Comparison of ENCODE assay signal across 21 cellular contexts in the genomic region with DNA sequence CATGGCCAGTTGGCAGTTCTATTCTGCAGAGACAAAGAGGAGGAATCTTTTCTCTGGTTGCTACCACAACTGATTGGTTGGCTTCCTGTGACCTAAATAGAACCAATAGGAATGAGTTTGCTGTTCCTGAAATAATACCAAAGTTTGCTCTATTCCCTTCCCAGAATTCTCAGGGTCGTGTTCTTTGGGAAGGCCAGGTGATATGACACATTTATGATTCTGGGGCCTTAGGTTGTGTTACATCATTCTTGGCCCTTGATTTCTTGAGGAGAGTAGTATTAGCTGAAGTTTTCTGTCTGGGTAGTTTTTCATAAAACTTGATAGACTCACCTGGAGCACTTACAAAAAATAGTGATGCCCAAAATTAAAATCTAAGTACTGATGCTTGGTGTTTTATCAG.
"Had no signal": no experiment of that assay in that cellular context is flagged by ENCODE, and none has a peak within 500 bp of the region (broad histone marks: within the 10 kb centered on the region; RNA-seq: fewer than 3 reads in every experiment).

No MANE protein-coding gene starts in this region.

- H3K36me3 ChIP-seq: left lung, right lobe of liver, vagina had no signal

- H3K27ac ChIP-seq: foreskin keratinocyte, left lung, parathyroid adenoma, right lobe of liver, testis, vagina, WERI-Rb-1 had no signal

- H3K9me3 Mint-ChIP-seq: activated CD4-positive, alpha-beta T cell treated with anti-CD3 and anti-CD28 coated beads, Interleukin-2, amount 10 ng/mL, durations not matched to agents 7 days and 5 days; activated T-helper 2 cell treated with anti-CD3 and anti-CD28 coated beads, Interferon-gamma antibody, Interleukin-2, Interleukin-4, amounts not matched to agents 10 μg/mL and 5 μg/mL and 100 μg/mL, durations not matched to agents 14 hours and 24 hours and 36 hours; stimulated activated naive B cell treated with anti-CD40 and anti-IgM and Interleukin-4, amounts not matched to agents 10 μg/mL and 1 μg/mL and 100 μg/mL, for 72 hours; type B pancreatic cell had no signal

- ATAC-seq: foreskin keratinocyte, left lung, right lobe of liver had no signal

- H3K4me3 Mint-ChIP-seq: activated CD4-positive, alpha-beta T cell treated with anti-CD3 and anti-CD28 coated beads, Interleukin-2, amount 10 ng/mL, durations not matched to agents 7 days and 5 days; activated CD8-positive, alpha-beta T cell treated with anti-CD3 and anti-CD28 coated beads, Interleukin-2, amount 10 ng/mL, durations not matched to agents 7 days and 5 days; stimulated activated naive B cell treated with anti-CD40 and anti-IgM and Interleukin-4, amounts not matched to agents 10 μg/mL and 1 μg/mL and 100 μg/mL, for 72 hours; type B pancreatic cell had no signal

- DNase-seq: activated CD4-positive, alpha-beta T cell treated with anti-CD3 and anti-CD28 coated beads, Interleukin-2, amount 10 ng/mL, durations not matched to agents 7 days and 5 days; activated CD4-positive, CD25-positive, alpha-beta regulatory T cell treated with anti-CD3 and anti-CD28 coated beads, Interleukin-2, amount 50 U/mL, for 72 hours; activated CD8-positive, alpha-beta T cell treated with anti-CD3 and anti-CD28 coated beads, Interleukin-2, amount 10 ng/mL, durations not matched to agents 7 days and 5 days; activated naive CD4-positive, alpha-beta T cell treated with Interleukin-2 at 50 U/mL for 16 hours; aorta; central memory CD4-positive, alpha-beta T cell; dermis blood vessel endothelial cell; effector CD8-positive, alpha-beta T cell; erythroblast; foreskin keratinocyte; left lung; nucleus accumbens; right lobe of liver; small intestine; stimulated activated naive B cell treated with anti-CD40 and anti-IgM and Interleukin-4, amounts not matched to agents 10 μg/mL and 1 μg/mL and 100 μg/mL, for 72 hours; testis; WERI-Rb-1 had no signal

- H3K9me3 ChIP-seq: left lung, right lobe of liver, testis, vagina had no signal

- H3K27me3 Mint-ChIP-seq: stimulated activated naive B cell treated with anti-CD40 and anti-IgM and Interleukin-4, amounts not matched to agents 10 μg/mL and 1 μg/mL and 100 μg/mL, for 72 hours; type B pancreatic cell had no signal

- H3K4me1 ChIP-seq: foreskin keratinocyte, left lung, right lobe of liver, testis had no signal

- H3K27me3 ChIP-seq: foreskin keratinocyte, left lung, right lobe of liver, testis, vagina had no signal

- H3K27ac Mint-ChIP-seq: activated CD4-positive, alpha-beta T cell treated with anti-CD3 and anti-CD28 coated beads, Interleukin-2, amount 10 ng/mL, durations not matched to agents 7 days and 5 days; activated T-helper 2 cell treated with anti-CD3 and anti-CD28 coated beads, Interferon-gamma antibody, Interleukin-2, Interleukin-4, amounts not matched to agents 10 μg/mL and 5 μg/mL and 100 μg/mL, durations not matched to agents 14 hours and 24 hours and 36 hours; type B pancreatic cell had no signal

- H3K4me3 ChIP-seq: left lung, right lobe of liver, testis, vagina had no signal
